Comparison of ENCODE assay signal across 16 cellular contexts in the genomic region with DNA sequence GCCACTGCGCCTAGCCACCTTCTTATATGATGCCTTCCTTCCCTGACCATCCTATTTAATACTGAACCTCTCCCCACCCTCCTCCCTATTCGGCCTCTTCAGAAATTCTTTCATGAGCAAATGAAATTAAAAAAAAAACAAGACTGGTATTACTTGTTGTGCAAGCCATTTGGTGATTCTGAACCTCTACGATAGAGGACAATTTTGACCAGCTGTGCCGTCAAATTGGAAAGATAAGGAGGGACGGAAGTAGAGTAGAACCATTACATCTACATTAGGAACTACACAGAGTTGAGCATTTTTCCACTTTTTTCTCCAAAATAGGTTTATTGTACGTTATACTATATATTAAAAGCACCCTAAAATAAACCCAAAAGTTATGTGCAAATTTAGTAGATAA. TPM values are rescaled to one million over a fixed set of nuclear protein-coding genes. Genes with fewer than 3 reads are reported as not detected.
A peak's percentile ranks its signal among the peaks of the same experiment; 100 is the strongest.
DNase-seq lines count a peak whose midpoint lies in the region; ATAC-seq, FAIRE-seq and TF ChIP-seq lines count a peak whose summit lies in the region.
"Had no signal": no experiment of that assay in that cellular context is flagged by ENCODE, and none has a peak within 500 bp of the region (broad histone marks: within the 10 kb centered on the region; RNA-seq: fewer than 3 reads in every experiment).

No MANE protein-coding gene starts in this region.

- H4K8ac ChIP-seq in IMR-90 (ENCODE audit: low read depth in 2 of 2, low read length in 2 of 2) = no peak overlapping the region

- no peak overlapping the region for H3K23ac ChIP-seq in IMR-90 (ENCODE audit: low read depth, low read length)

- no peak overlapping the region for H2BK20ac ChIP-seq in IMR-90 (ENCODE audit: low read depth, low read length)

- H3K36me3 ChIP-seq in IMR-90 (ENCODE audit: control insufficient read depth, insufficient read depth, low read length) (peaks cover 6% of the 10 kb centered on the region), SU-DHL-6 (ENCODE audit: low read length) (no peaks in the 10 kb centered on the region), endothelial cell of umbilical vein (ENCODE audit: control insufficient read depth in 2 of 2, extremely low read depth in 1 of 2, insufficient read depth in 2 of 2, low read length in 2 of 2) (peaks cover 0 to 3% of the 10 kb centered on the region in 2 experiments), smooth muscle cell (ENCODE audit: low read depth) (no peaks in the 10 kb centered on the region), SJCRH30 (peaks cover 11% of the 10 kb centered on the region)

- intact Hi-C loops in IMR-90 (cut with micrococcal nuclease) (no loop called here), endothelial cell of umbilical vein (cut with micrococcal nuclease) (no loop called here)

- H3K9me3 ChIP-seq in IMR-90 (ENCODE audit: control insufficient read depth, insufficient read depth, low read length) = peaks cover 13% of the 10 kb centered on the region
- no peaks in the 10 kb centered on the region for H3K9me3 ChIP-seq in SU-DHL-6 (ENCODE audit: insufficient read depth, low read length)
- peaks cover 6% of the 10 kb centered on the region for H3K9me3 ChIP-seq in endothelial cell of umbilical vein (replicated peaks; ENCODE audit: control insufficient read depth, insufficient read depth, low read length)
- no peaks in the 10 kb centered on the region for H3K9me3 ChIP-seq in smooth muscle cell (replicated peaks; ENCODE audit: low read depth)
- no peaks in the 10 kb centered on the region for H3K9me3 ChIP-seq in SJCRH30 (replicated peaks)
- H3K9me3 ChIP-seq: Caco-2 had no signal

- H2AFZ ChIP-seq in IMR-90 (replicated peaks; ENCODE audit: low read length, poor library complexity) = no peak overlapping the region
- no peak overlapping the region for H2AFZ ChIP-seq in SU-DHL-6 (ENCODE audit: low read depth, low read length, severe bottlenecking)
- no peak overlapping the region for H2AFZ ChIP-seq in endothelial cell of umbilical vein (ENCODE audit: low read depth, low read length)
- H2AFZ ChIP-seq in smooth muscle cell (ENCODE audit: low read depth) = no peak overlapping the region
- H2AFZ ChIP-seq: PC-9 had no signal

- no peak for TF ChIP-seq POLR2A in IMR-90 (IDR thresholded peaks at IDR 0.05; ENCODE audit: low read depth, low read length)
- no peak for TF ChIP-seq POLR2A in endothelial cell of umbilical vein (IDR thresholded peaks at IDR 0.05; ENCODE audit: low read depth, low read length)

- dilution Hi-C loops in IMR-90 (cut with HindIII; ENCODE audit: low sequenced_read_pairs, unreplicated experiment) (no loop called here), endothelial cell of umbilical vein (cut with MboI; ENCODE audit: extremely low pct_ligation_motif_present, low sequenced_read_pairs) (no loop called here)

- ATAC-seq in IMR-90 (ENCODE audit: low read depth) (no peak), HG02970 (IDR thresholded peaks at IDR 0.05; ENCODE audit: low FRiP score, unreplicated experiment) (no peak)
- ATAC-seq: HepG2 had no signal

- no peak for TF ChIP-seq RAD21 in IMR-90 (IDR thresholded peaks at IDR 0.05; ENCODE audit: low read length)

- H4K5ac ChIP-seq in IMR-90 (ENCODE audit: low read depth, low read length) = no peak overlapping the region

- peaks cover 83% of the 10 kb centered on the region for H3K79me2 ChIP-seq in SU-DHL-6 (ENCODE audit: insufficient read depth, low read length)
- H3K79me2 ChIP-seq in endothelial cell of umbilical vein (ENCODE audit: control insufficient read depth, insufficient read depth, low read length) = peaks cover 79% of the 10 kb centered on the region
- H3K79me2 ChIP-seq in smooth muscle cell (ENCODE audit: low read depth) = peaks cover 85% of the 10 kb centered on the region

- peak overlapping the region; percentile 48 for H2BK5ac ChIP-seq in IMR-90 (ENCODE audit: low read depth, low read length, poor library complexity, severe bottlenecking)

- WGBS in IMR-90 (ENCODE audit: extremely low coverage in 2 of 2, insufficient read length in 1 of 2), 2 experiments = no CpG with 5 or more reads among the region's 6 CpGs
- WGBS in smooth muscle cell (ENCODE audit: low lambda C conversion rate) = 93% methylated on average over 6 of the region's 6 CpGs

- H3K56ac ChIP-seq in IMR-90 (ENCODE audit: extremely low read depth, insufficient read depth, low read length) = no peak overlapping the region

- in situ Hi-C loops in IMR-90 (cut with MboI; ENCODE audit: low sequenced_read_pairs) (no loop called here), GM13976 (cut with MboI; ENCODE audit: low sequenced_read_pairs, unreplicated experiment) (no loop called here)

- H3K4me1 ChIP-seq in IMR-90 (ENCODE audit: control insufficient read depth, insufficient read depth, low read length) = peaks cover 3% of the 10 kb centered on the region
- H3K4me1 ChIP-seq in endothelial cell of umbilical vein (ENCODE audit: control insufficient read depth, extremely low read depth, insufficient read depth, low read length) = peaks cover 42% of the 10 kb centered on the region
- peaks cover 35% of the 10 kb centered on the region for H3K4me1 ChIP-seq in smooth muscle cell (ENCODE audit: low read depth)
- H3K4me1 ChIP-seq in SJCRH30 = peaks cover 15% of the 10 kb centered on the region

- H3K18ac ChIP-seq in IMR-90 (ENCODE audit: low read depth, low read length) = no peak overlapping the region

- H2AK9ac ChIP-seq in IMR-90 (replicated peaks; ENCODE audit: low read depth, low read length, poor library complexity) = no peak overlapping the region

- DNase-seq in IMR-90 = no peak
- no peak for DNase-seq in endothelial cell of umbilical vein (ENCODE audit: low read depth, low spot score)
- no peak for DNase-seq in smooth muscle cell (lab: John Stamatoyannopoulos, UW; ENCODE audit: unreplicated experiment)
- DNase-seq in SJCRH30 = no peak
- DNase-seq in NCI-H2171 treated with DMSO at 0.1 percent for 48 hours (lab: John Stamatoyannopoulos, UW) = no peak
- DNase-seq in GM13976 (ENCODE audit: low spot score) = no peak
- DNase-seq: Caco-2, NCI-H1105 treated with DMSO at 0.1 percent for 48 hours, NCI-H187, NCI-H446 treated with DMSO at 0.1 percent for 48 hours, PC-9 had no signal

- H3F3A ChIP-seq in SU-DHL-6 (ENCODE audit: insufficient read depth) = no peaks in the 10 kb centered on the region
- peaks cover 8% of the 10 kb centered on the region for H3F3A ChIP-seq in smooth muscle cell (ENCODE audit: low read depth)

- BruUV-seq in IMR-90 (replicated peaks; lab: Mats Ljungman, UMichigan) (no TSS peak), endothelial cell of umbilical vein (replicated peaks; lab: Mats Ljungman, UMichigan) (no TSS peak)

- H3K9me2 ChIP-seq in SU-DHL-6 (replicated peaks; ENCODE audit: insufficient read depth, low read length) = no peaks in the 10 kb centered on the region

- no peak overlapping the region for H2AK5ac ChIP-seq in IMR-90 (ENCODE audit: low read depth, low read length)

- no peak for FAIRE-seq in endothelial cell of umbilical vein (lab: Jason Lieb, UNC)
- FAIRE-seq: GM19239, H54 had no signal

- TF ChIP-seq CTCF in IMR-90 (conservative IDR thresholded peaks at IDR 0.05; ENCODE audit: low read depth, low read length) (no peak), SU-DHL-6 (IDR thresholded peaks at IDR 0.05; ENCODE audit: insufficient read depth, low read length, poor library complexity, severe bottlenecking) (no peak), endothelial cell of umbilical vein (IDR thresholded peaks at IDR 0.05; ENCODE audit: extremely low read depth in 1 of 2, insufficient read depth in 1 of 2, low read depth in 1 of 2, low read length in 2 of 2) (no peak), smooth muscle cell (IDR thresholded peaks at IDR 0.05; ENCODE audit: borderline replicate concordance, insufficient read depth, poor library complexity, severe bottlenecking) (no peak), GM13976 (IDR thresholded peaks at IDR 0.05; ENCODE audit: borderline replicate concordance, control extremely low read depth, extremely low read depth, insufficient read depth, missing control alignments) (no peak)

- H2BK15ac ChIP-seq in IMR-90 (ENCODE audit: low read depth, low read length) = no peak overlapping the region

- H3K4me3 ChIP-seq in IMR-90 (ENCODE audit: insufficient read depth, low read depth, low read length) (no peak overlapping the region), SU-DHL-6 (ENCODE audit: insufficient read depth, low read length, poor library complexity, severe bottlenecking) (no peak overlapping the region), endothelial cell of umbilical vein (replicated peaks in 1 of 3; ENCODE audit: insufficient read depth in 1 of 3, low read depth in 1 of 3, low read length in 3 of 3) (no peak overlapping the region), smooth muscle cell (no peak overlapping the region), SJCRH30 (no peak overlapping the region)

- POLR2A ChIA-PET in IMR-90 (lab: Charles Lee; ENCODE audit: unreplicated experiment) = no interaction called here
- POLR2A ChIA-PET in endothelial cell of umbilical vein (lab: Charles Lee) = no interaction called here

- peaks cover 12 to 44% of the 10 kb centered on the region in 2 experiments for H3K79me1 ChIP-seq in IMR-90 (ENCODE audit: low read depth in 1 of 2, low read length in 2 of 2)

- H3K4me2 ChIP-seq in IMR-90 (ENCODE audit: low read depth, low read length) (no peak overlapping the region), SU-DHL-6 (ENCODE audit: low read depth, low read length, poor library complexity, severe bottlenecking) (peak overlapping the region; percentile 67), endothelial cell of umbilical vein (ENCODE audit: insufficient read depth, low read length) (peak overlapping the region; percentile 80), smooth muscle cell (peak overlapping the region; percentile 93)

- H3K14ac ChIP-seq in IMR-90 (replicated peaks; ENCODE audit: low read depth, low read length) = no peak overlapping the region

- H3K9me1 ChIP-seq in IMR-90 (ENCODE audit: insufficient read depth, low read length) = peaks cover 2% of the 10 kb centered on the region; the same call in 1 of the 2 replicates
- no peaks in the 10 kb centered on the region for H3K9me1 ChIP-seq in endothelial cell of umbilical vein (replicated peaks; ENCODE audit: control insufficient read depth, extremely low read depth, insufficient read depth, low read length)

- CTCF ChIA-PET in IMR-90 (lab: Yijun Ruan, JAX) (no interaction called here), endothelial cell of umbilical vein (lab: Charles Lee) (no interaction called here)

- no peak overlapping the region for H3K9ac ChIP-seq in IMR-90 (ENCODE audit: low read depth, low read length)
- H3K9ac ChIP-seq in SU-DHL-6 (ENCODE audit: low read length) = no peak overlapping the region
- H3K9ac ChIP-seq in endothelial cell of umbilical vein (replicated peaks; ENCODE audit: extremely low read depth, insufficient read depth, low read length) = no peak overlapping the region
- H3K9ac ChIP-seq in smooth muscle cell (ENCODE audit: low read depth) = no peak overlapping the region

- H4K91ac ChIP-seq in IMR-90 (ENCODE audit: insufficient read depth, low read depth, low read length) = no peak overlapping the region

- H3K4ac ChIP-seq in IMR-90 (ENCODE audit: low read depth, low read length) = no peak overlapping the region

- no peak overlapping the region for H3K27ac ChIP-seq in IMR-90 (ENCODE audit: insufficient read depth, low read length)
- no peak overlapping the region for H3K27ac ChIP-seq in SU-DHL-6 (ENCODE audit: low read depth, low read length)
- H3K27ac ChIP-seq in endothelial cell of umbilical vein (ENCODE audit: insufficient read depth, low read depth, low read length) = no peak overlapping the region
- H3K27ac ChIP-seq in smooth muscle cell (ENCODE audit: low read depth) = peak overlapping the region; percentile 64
- no peak overlapping the region for H3K27ac ChIP-seq in SJCRH30

- H3K27me3 ChIP-seq in IMR-90 (ENCODE audit: control insufficient read depth, insufficient read depth, low read length) (no peaks in the 10 kb centered on the region), SU-DHL-6 (ENCODE audit: low read length) (no peaks in the 10 kb centered on the region), endothelial cell of umbilical vein (ENCODE audit: control insufficient read depth in 2 of 2, insufficient read depth in 2 of 2, low read length in 2 of 2) (no peaks in the 10 kb centered on the region), smooth muscle cell (ENCODE audit: low read depth) (no peaks in the 10 kb centered on the region), SJCRH30 (no peaks in the 10 kb centered on the region)

- H2BK120ac ChIP-seq in IMR-90 (ENCODE audit: low read depth, low read length) = no peak overlapping the region

- H4K20me1 ChIP-seq in IMR-90 (ENCODE audit: insufficient read depth, low read length) (peaks cover 9% of the 10 kb centered on the region; the same call in 1 of the 2 replicates), SU-DHL-6 (ENCODE audit: low read depth, low read length) (no peaks in the 10 kb centered on the region), endothelial cell of umbilical vein (replicated peaks; ENCODE audit: control insufficient read depth, extremely low read depth, insufficient read depth, low read length) (peaks cover 6% of the 10 kb centered on the region), smooth muscle cell (ENCODE audit: low read depth) (peaks cover 22% of the 10 kb centered on the region)

RNA-seq across cellular contexts. Expression of a gene that starts 2.9 kb away (rescaled TPM):
- total RNA-seq in IMR-90 (2012; rRNA removed) (25.6 and 35.6 TPM in 2 replicates), endothelial cell of umbilical vein (28.0 and 32.8 TPM in 2 replicates), smooth muscle cell (27.1 and 35.9 TPM in 2 replicates)
- polyA plus RNA-seq in IMR-90 (2012; rRNA removed) (7.0 and 9.5 TPM in 2 replicates), endothelial cell of umbilical vein (2.1 and 4.7 TPM in 2 replicates), smooth muscle cell (40.7 and 44.7 TPM in 2 replicates)
- polyA plus RNA-seq in IMR-90 (2012; cell fraction: cytosol; rRNA removed) = 0.95 and 2.1 TPM in 2 replicates
- 0.67 and 5.1 TPM in 2 replicates for polyA plus RNA-seq in IMR-90 (2012; cell fraction: nucleus; rRNA removed; ENCODE audit: low replicate concordance)
- 6.5 and 7.1 TPM in 2 replicates for polyA plus RNA-seq in endothelial cell of umbilical vein (2011; cell fraction: cytosol; rRNA removed)
- 8.7 and 8.8 TPM in 2 replicates for polyA plus RNA-seq in endothelial cell of umbilical vein (2011; cell fraction: nucleus; rRNA removed)
- polyA plus RNA-seq in endothelial cell of umbilical vein (2012) = 15.1 and 29.7 TPM in 2 replicates
- polyA minus RNA-seq in endothelial cell of umbilical vein = 5.8 and 6.1 TPM in 2 replicates
- polyA minus RNA-seq in endothelial cell of umbilical vein (2011; cell fraction: cytosol; rRNA and poly(A)+ RNA removed) = 5.8 TPM
- 6.7 and 9.1 TPM in 2 replicates for polyA minus RNA-seq in endothelial cell of umbilical vein (2011; cell fraction: nucleus; rRNA and poly(A)+ RNA removed)
- total RNA-seq in SJCRH30 (2014; rRNA removed; shearing (Covaris generic)) = 38.1 and 41.3 TPM in 2 replicates

RNA-seq across cellular contexts. Expression of a gene that starts 3.2 kb away (rescaled TPM):
- total RNA-seq in IMR-90 (2012; rRNA removed) = 33.2 and 83.3 TPM in 2 replicates
- 19.8 and 22.1 TPM in 2 replicates for polyA plus RNA-seq in IMR-90 (2012; rRNA removed)
- polyA plus RNA-seq in IMR-90 (2012; cell fraction: cytosol; rRNA removed) = 1.5 and 2.4 TPM in 2 replicates
- polyA plus RNA-seq in IMR-90 (2012; cell fraction: nucleus; rRNA removed; ENCODE audit: low replicate concordance) = 2.3 and 14.8 TPM in 2 replicates
- total RNA-seq in endothelial cell of umbilical vein = 76.3 and 77.2 TPM in 2 replicates
- 6.4 and 9.8 TPM in 2 replicates for polyA plus RNA-seq in endothelial cell of umbilical vein
- polyA plus RNA-seq in endothelial cell of umbilical vein (2011; cell fraction: cytosol; rRNA removed) = 19.5 and 23.0 TPM in 2 replicates
- polyA plus RNA-seq in endothelial cell of umbilical vein (2011; cell fraction: nucleus; rRNA removed) = 28.8 and 50.2 TPM in 2 replicates
- 38.7 and 57.9 TPM in 2 replicates for polyA plus RNA-seq in endothelial cell of umbilical vein (2012)
- 31.0 and 35.8 TPM in 2 replicates for polyA minus RNA-seq in endothelial cell of umbilical vein
- polyA minus RNA-seq in endothelial cell of umbilical vein (2011; cell fraction: cytosol; rRNA and poly(A)+ RNA removed) = 42.7 TPM
- polyA minus RNA-seq in endothelial cell of umbilical vein (2011; cell fraction: nucleus; rRNA and poly(A)+ RNA removed) = 56.8 and 77.6 TPM in 2 replicates
- total RNA-seq in smooth muscle cell = 85.8 and 93.9 TPM in 2 replicates
- polyA plus RNA-seq in smooth muscle cell = 20.7 and 22.4 TPM in 2 replicates
- 109 and 130 TPM in 2 replicates for total RNA-seq in SJCRH30 (2014; rRNA removed; shearing (Covaris generic))
